In genomic region chr1:224087358-224087757, GRCh38 we compare ENCODE assay signal across 18 cellular contexts.
"Had no signal": no experiment of that assay in that cellular context is flagged by ENCODE, and none has a peak within 500 bp of the region (broad histone marks: within the 10 kb centered on the region; RNA-seq: fewer than 3 reads in every experiment).

No MANE protein-coding gene starts in this region.

- DNase-seq: activated CD4-positive, alpha-beta T cell treated with anti-CD3 and anti-CD28 coated beads, Interleukin-2, amount 10 ng/mL, durations not matched to agents 7 days and 5 days; activated CD8-positive, alpha-beta memory T cell treated with anti-CD3 and anti-CD28 coated beads, Interleukin-2, amount 50 U/mL, for 4 hours; activated naive CD4-positive, alpha-beta T cell treated with anti-CD3 and anti-CD28 coated beads for 36 hours; activated T-cell treated with anti-CD3 and anti-CD28 coated beads, Interleukin-2, amount 50 U/mL, for 4 hours; central memory CD4-positive, alpha-beta T cell; colonic mucosa; gastrocnemius medialis; head of caudate nucleus; kidney; left ventricle myocardium superior; stimulated activated CD4-positive, alpha-beta T cell treated with anti-CD3 and anti-CD28 coated beads, Interleukin-2, amount 100 ng/mL, for 24 hours; stimulated activated naive CD8-positive, alpha-beta T cell treated with anti-CD3 and anti-CD28 coated beads, Interleukin-15, Interleukin-2, amounts not matched to agents 100 U/mL and 50 U/mL, for 24 hours; substantia nigra; tibial artery had no signal

- FAIRE-seq: endometrium, kidney, urothelium cell line had no signal

- H3K4me3 ChIP-seq: colonic mucosa, gastrocnemius medialis, right atrium auricular region, tibial artery had no signal

- H3K27ac ChIP-seq: gastrocnemius medialis, right atrium auricular region, tibial artery had no signal

- ATAC-seq: activated CD4-positive, CD25-positive, alpha-beta regulatory T cell treated with anti-CD3 and anti-CD28 coated beads, Interleukin-2, amount 50 U/mL, for 24 hours; activated T-cell treated with anti-CD3 and anti-CD28 coated beads, Interleukin-2, amount 50 U/mL, for 4 hours; gastrocnemius medialis; left ventricle myocardium superior; stimulated activated naive CD8-positive, alpha-beta T cell treated with anti-CD3 and anti-CD28 coated beads, Interleukin-15, Interleukin-2, amounts not matched to agents 100 U/mL and 50 U/mL, for 24 hours had no signal
